In the genomic region with DNA sequence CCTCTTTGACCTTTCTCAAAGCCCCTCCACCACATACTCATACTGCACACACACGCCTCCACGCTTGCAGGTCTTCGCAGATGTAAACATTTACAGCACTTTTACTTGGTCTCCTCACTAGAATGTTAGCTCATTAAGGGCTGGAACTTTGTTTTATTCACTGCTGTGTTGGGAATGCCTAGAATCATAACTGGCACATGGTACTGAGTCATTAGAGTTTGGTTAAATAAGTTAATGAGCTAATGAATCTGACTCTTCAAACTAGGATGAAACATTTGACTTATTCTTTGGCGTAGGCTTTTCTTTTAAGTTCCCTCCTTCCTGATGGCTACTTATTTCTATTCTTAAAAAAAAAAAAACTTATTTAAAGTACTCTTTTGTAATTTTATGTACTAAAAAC, we compare ENCODE assay signal across 15 cellular contexts. TPM values are rescaled to one million over a fixed set of nuclear protein-coding genes. Genes with fewer than 3 reads are reported as not detected.
A peak's percentile ranks its signal among the peaks of the same experiment; 100 is the strongest.
DNase-seq lines count a peak whose midpoint lies in the region; ATAC-seq, FAIRE-seq and TF ChIP-seq lines count a peak whose summit lies in the region.
"Had no signal": no experiment of that assay in that cellular context is flagged by ENCODE, and none has a peak within 500 bp of the region (broad histone marks: within the 10 kb centered on the region; RNA-seq: fewer than 3 reads in every experiment).

No MANE protein-coding gene starts in this region.

- no peaks in the 10 kb centered on the region for H3K9me3 Mint-ChIP-seq in activated T-cell treated with anti-CD3 and anti-CD28 coated beads, Interleukin-2, amount 50 U/mL, for 4 hours
- H3K9me3 Mint-ChIP-seq: CD8-positive, alpha-beta memory T cell; IgD-negative memory B cell had no signal

- DNase-seq in COLO668 (lab: John Stamatoyannopoulos, UW; ENCODE audit: unreplicated experiment): peak; percentile 8
- DNase-seq in bronchial epithelial cell (ENCODE audit: low read depth): peak; percentile 45
- DNase-seq in kidney glomerular epithelial cell (lab: John Stamatoyannopoulos, UW): peak; percentile 16
- peak; percentile 92 for DNase-seq in renal cortical epithelial cell (ENCODE audit: low read depth)
- DNase-seq in activated T-cell treated with anti-CD3 and anti-CD28 coated beads, Interleukin-2, amount 50 U/mL, for 4 hours: no peak
- DNase-seq in frontal cortex (ENCODE audit: low spot score in 2 of 2): no peak
- DNase-seq in GM10266 (ENCODE audit: extremely low spot score): no peak
- DNase-seq: 8988T; AML-193; CD8-positive, alpha-beta memory T cell had no signal

- H3K27me3 Mint-ChIP-seq in activated T-cell treated with anti-CD3 and anti-CD28 coated beads, Interleukin-2, amount 50 U/mL, for 4 hours (ENCODE audit: low read depth): no peaks in the 10 kb centered on the region
- H3K27me3 Mint-ChIP-seq: CD8-positive, alpha-beta memory T cell; IgD-negative memory B cell had no signal

- FAIRE-seq in bronchial epithelial cell (lab: Jason Lieb, UNC): no peak
- no peak for FAIRE-seq in frontal cortex (lab: Jason Lieb, UNC)
- FAIRE-seq: GM12878, GM18507 had no signal

- H3K4me1 Mint-ChIP-seq in activated T-cell treated with anti-CD3 and anti-CD28 coated beads, Interleukin-2, amount 50 U/mL, for 4 hours (ENCODE audit: low read depth): peaks cover 28% of the 10 kb centered on the region

- H3K36me3 ChIP-seq in bronchial epithelial cell (ENCODE audit: control insufficient read depth, insufficient read depth, low read length): no peaks in the 10 kb centered on the region

- no peak overlapping the region for H3K4me3 Mint-ChIP-seq in activated T-cell treated with anti-CD3 and anti-CD28 coated beads, Interleukin-2, amount 50 U/mL, for 4 hours
- H3K4me3 Mint-ChIP-seq: CD8-positive, alpha-beta memory T cell; IgD-negative memory B cell had no signal

- ATAC-seq in activated T-cell treated with anti-CD3 and anti-CD28 coated beads, Interleukin-2, amount 50 U/mL, for 4 hours: no peak
- ATAC-seq: GM12878, HCT116 had no signal

- H3K36me3 Mint-ChIP-seq in activated T-cell treated with anti-CD3 and anti-CD28 coated beads, Interleukin-2, amount 50 U/mL, for 4 hours (ENCODE audit: insufficient read depth): peaks cover 33% of the 10 kb centered on the region

- no peaks in the 10 kb centered on the region for H3K27me3 ChIP-seq in bronchial epithelial cell (ENCODE audit: control insufficient read depth, insufficient read depth, low read length)
- H3K27me3 ChIP-seq: BLaER1 had no signal

- H3K4me3 ChIP-seq in bronchial epithelial cell (ENCODE audit: low read depth, low read length): no peak overlapping the region
- H3K4me3 ChIP-seq: BLaER1, GM12878 had no signal

- TF ChIP-seq CTCF in bronchial epithelial cell (IDR thresholded peaks at IDR 0.05; ENCODE audit: insufficient read depth, low read length, severe bottlenecking) (no peak), GM10266 (IDR thresholded peaks at IDR 0.05; ENCODE audit: control insufficient read depth, insufficient read depth, low read depth, missing control alignments) (no peak)

RNA-seq across cellular contexts. Expression of a gene that starts 28.9 kb away (rescaled TPM):
- total RNA-seq in bronchial epithelial cell (78.9 and 85.0 TPM in 2 replicates), renal cortical epithelial cell (66.2 and 91.3 TPM in 2 replicates), frontal cortex (74.6 TPM)
- total RNA-seq in activated T-cell treated with anti-CD3 and anti-CD28 coated beads, Interleukin-2, amount 50 U/mL, for 4 hours: 10 to 100 TPM; 28.2 to 31.8 (median 30.4) TPM

Comparison
In these comparisons a context has a peak if more than half of its experiments do, and no peak if none do; other contexts are left out.
1. DNase-seq: peak in COLO668 (single experiment), bronchial epithelial cell (single experiment), kidney glomerular epithelial cell (single experiment) and renal cortical epithelial cell (single experiment); none in activated T-cell treated with anti-CD3 and anti-CD28 coated beads, Interleukin-2, amount 50 U/mL, for 4 hours (single experiment), frontal cortex (0 of 2) and GM10266 (single experiment).